1 cellular context compared by ENCODE assay signal in the genomic region with DNA sequence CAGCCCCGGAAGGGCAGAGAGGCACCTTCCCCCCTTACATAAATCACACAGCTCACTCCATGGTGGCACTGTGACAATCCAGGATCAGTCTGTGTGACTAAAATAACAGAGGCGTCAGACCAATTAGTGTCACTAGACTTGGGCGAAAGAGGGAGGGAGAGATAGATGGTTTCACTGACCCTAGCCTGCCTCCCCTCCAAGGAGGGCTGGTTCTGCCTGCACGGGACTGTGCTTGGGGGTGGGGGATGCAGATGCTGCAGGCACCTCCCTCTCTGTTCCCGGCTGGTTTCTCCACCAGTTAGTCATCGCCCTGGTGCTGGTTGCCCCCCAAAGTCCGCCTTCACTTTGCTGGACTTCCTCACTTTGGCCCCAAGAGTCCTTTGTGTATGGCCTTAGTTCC.
TF ChIP-seq lines count a peak whose summit lies in the region.

No MANE protein-coding gene starts in this region.

TF ChIP-seq in GM12878, 131 proteins besides CTCF, POLR2A, EP300 and RAD21 (continued from another document):
- TF ChIP-seq POU2F2 (IDR thresholded peaks at IDR 0.05; ENCODE audit: borderline replicate concordance, low read depth, low read length), result no peak
